3 cellular contexts compared by ENCODE assay signal in genomic region chr20:22599258-22599657, GRCh38. TPM values are rescaled to one million over a fixed set of nuclear protein-coding genes. Genes with fewer than 3 reads are reported as not detected.
"Had no signal": no experiment of that assay in that cellular context is flagged by ENCODE, and none has a peak within 500 bp of the region (broad histone marks: within the 10 kb centered on the region; RNA-seq: fewer than 3 reads in every experiment).

No MANE protein-coding gene starts in this region.

RNA-seq across cellular contexts. Expression of gene FOXA2, which starts 14.9 kb away (rescaled TPM):
- total RNA-seq: LHCN-M2, M059J, NCI-H460 had no signal
